In the genomic region with DNA sequence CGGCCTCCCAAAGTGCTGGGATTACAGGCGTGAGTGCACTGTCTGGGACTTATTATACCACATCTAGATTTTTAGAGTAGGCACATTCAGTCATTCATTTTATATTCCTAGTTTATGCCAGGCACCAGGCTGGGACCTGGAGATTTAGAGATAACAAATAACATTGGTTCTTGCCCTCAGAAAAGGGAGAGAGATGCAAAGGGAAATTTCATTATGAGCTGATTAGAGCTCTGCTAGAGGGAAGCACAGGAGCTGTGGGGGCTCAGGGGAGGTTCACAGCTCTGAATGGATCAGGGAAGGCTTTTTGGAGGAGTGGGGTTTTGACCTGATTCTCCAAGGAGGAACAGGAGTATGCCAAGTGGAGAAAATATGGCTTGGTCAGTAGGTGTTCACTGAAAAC, we compare ENCODE assay signal across 23 cellular contexts. TPM values are rescaled to one million over a fixed set of nuclear protein-coding genes. Genes with fewer than 3 reads are reported as not detected.
"Had no signal": no experiment of that assay in that cellular context is flagged by ENCODE, and none has a peak within 500 bp of the region (broad histone marks: within the 10 kb centered on the region; RNA-seq: fewer than 3 reads in every experiment).

No MANE protein-coding gene starts in this region.

- H3K4me3 ChIP-seq: MG63, SJSA1 had no signal

- H3K27ac ChIP-seq: SJSA1 had no signal

- H3K4me1 ChIP-seq: SJSA1 had no signal

- H3K27me3 ChIP-seq: MG63 had no signal

- DNase-seq: IMR-90, KG1, MG63, NCI-H1092, NCI-H1105 treated with DMSO at 0.1 percent for 48 hours, NCI-H1417 treated with DMSO at 0.1 percent for 48 hours, NCI-H146, NCI-H1694 treated with DMSO at 0.1 percent for 48 hours, NCI-H1930, NCI-H2081 treated with DMSO at 0.1 percent for 48 hours, NCI-H2171, NCI-H226, NCI-H446, NCI-H510A, NCI-H524 treated with DMSO at 0.1 percent for 48 hours, NCI-H69, NCI-H774, Right ventricle myocardium superior, RPMI8226, SIG-M5 had no signal

- H3K9me3 ChIP-seq: MG63, SJSA1 had no signal

- H3K36me3 ChIP-seq: MG63, SJSA1 had no signal

- ATAC-seq: HepG2 had no signal

- FAIRE-seq: HepG2, RCC 7860 had no signal

RNA-seq across cellular contexts. Expression of a gene that starts 32.3 kb away (rescaled TPM):
- total RNA-seq: Right ventricle myocardium superior had no signal
